In genomic region chr9:131839281-131840084, GRCh38 we compare ENCODE assay signal across 9 cellular contexts.
DNase-seq lines count a peak whose midpoint lies in the region; ATAC-seq and TF ChIP-seq lines count a peak whose summit lies in the region.
"Had no signal": no experiment of that assay in that cellular context is flagged by ENCODE, and none has a peak within 500 bp of the region (broad histone marks: within the 10 kb centered on the region; RNA-seq: fewer than 3 reads in every experiment).

No MANE protein-coding gene starts in this region.

- H3K4me3 ChIP-seq in NB4 (ENCODE audit: low read depth, low read length) (no peak overlapping the region), heart right ventricle (no peak overlapping the region), gastroesophageal sphincter (no peak overlapping the region)

- TF ChIP-seq CTCF in NB4 (IDR thresholded peaks at IDR 0.05; ENCODE audit: low read depth, low read length) (no peak), heart right ventricle (IDR thresholded peaks at IDR 0.05) (no peak), gastroesophageal sphincter (IDR thresholded peaks at IDR 0.05) (no peak)

- DNase-seq in A172 (ENCODE audit: low spot score), result peak; percentile 88
- DNase-seq in NB4 (ENCODE audit: low read depth), result peak; percentile 59
- peak; percentile 47 for DNase-seq in activated T-cell treated with anti-CD3 and anti-CD28 coated beads for 48 hours (ENCODE audit: low read depth)
- DNase-seq in heart right ventricle, result peak in 1 of 2 donors; percentile 28
- DNase-seq in ecto neural progenitor cell (ENCODE audit: low spot score), result no peak
- no peak for DNase-seq in NCI-H69 (lab: John Stamatoyannopoulos, UW)
- DNase-seq in NCI-H2196 (lab: John Stamatoyannopoulos, UW; ENCODE audit: unreplicated experiment), result no peak

- H3K27me3 ChIP-seq in heart right ventricle, result peaks cover 0 to 32% (median 25%) of the 10 kb centered on the region in 7 donors
- peaks cover 73% of the 10 kb centered on the region for H3K27me3 ChIP-seq in gastroesophageal sphincter

- peaks cover 0 to 8% (median 0%) of the 10 kb centered on the region in 9 donors for H3K4me1 ChIP-seq in heart right ventricle
- H3K4me1 ChIP-seq in gastroesophageal sphincter, result peaks cover 0 to 12% (median 3%) of the 10 kb centered on the region in 3 donors

- no peaks in the 10 kb centered on the region for H3K36me3 ChIP-seq in heart right ventricle
- no peaks in the 10 kb centered on the region for H3K36me3 ChIP-seq in gastroesophageal sphincter

- peak overlapping the region in 3 of 10 donors; percentile 43 to 50 (median 46) for H3K27ac ChIP-seq in heart right ventricle
- H3K27ac ChIP-seq in gastroesophageal sphincter, result peak overlapping the region in 1 of 4 donors; percentile 22
- H3K27ac ChIP-seq: C4-2B had no signal

- peaks cover 0 to 3% (median 0%) of the 10 kb centered on the region in 11 donors for H3K9me3 ChIP-seq in heart right ventricle
- peaks cover 0 to 3% (median 2%) of the 10 kb centered on the region in 3 donors for H3K9me3 ChIP-seq in gastroesophageal sphincter

- WGBS in heart right ventricle, 2 donors, result 71 to 80% methylated on average over 22 of the region's 22 CpGs
- WGBS in gastroesophageal sphincter (ENCODE audit: low coverage in 1 of 2), 2 donors, result 90 to 93% methylated on average over 2 to 3 of the region's 22 CpGs

- TF ChIP-seq POLR2A in NB4 (IDR thresholded peaks at IDR 0.05; ENCODE audit: extremely low read depth, insufficient read length), result no peak
- TF ChIP-seq POLR2A in gastroesophageal sphincter (IDR thresholded peaks at IDR 0.05), result no peak

- ATAC-seq in heart right ventricle (peak in 6 of 8 donors; percentile 44 to 69 (median 58)), gastroesophageal sphincter (no peak)

- no peak for TF ChIP-seq EP300 in gastroesophageal sphincter (IDR thresholded peaks at IDR 0.05)

- intact Hi-C loops in heart right ventricle (cut with DNase I), result loop anchor here in 2 of 10 donors (5.0 to 10.0 kb wide), 2 partner anchors 395 to 398 kb away; no protein-coding TSS in a partner anchor

Comparison
In these comparisons a context has a peak if more than half of its experiments do, and no peak if none do; other contexts are left out.
1. DNase-seq: peak in A172 (single experiment), NB4 (single experiment) and activated T-cell treated with anti-CD3 and anti-CD28 coated beads for 48 hours (single experiment); none in ecto neural progenitor cell (single experiment), NCI-H69 (single experiment) and NCI-H2196 (single experiment).